Comparison of ENCODE assay signal across 14 cellular contexts in the genomic region with DNA sequence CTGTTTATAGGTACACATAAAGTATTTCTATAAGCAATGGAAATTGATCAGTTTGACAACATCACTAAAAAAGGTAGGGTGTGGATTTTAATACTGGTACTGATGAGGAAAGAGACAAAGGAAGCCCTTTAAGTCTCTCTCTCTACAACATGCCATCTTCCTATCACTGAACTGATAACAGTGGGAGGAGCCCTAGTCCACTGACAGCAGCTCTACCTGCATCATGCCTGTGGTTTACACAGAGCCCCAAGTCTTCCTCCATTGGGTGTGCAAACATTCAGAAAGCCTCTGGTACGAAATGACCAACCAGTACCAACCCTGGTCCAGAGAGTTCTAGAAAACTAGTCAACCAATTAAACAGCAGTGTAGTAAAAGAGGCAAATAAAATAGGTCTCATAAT. TPM values are rescaled to one million over a fixed set of nuclear protein-coding genes. Genes with fewer than 3 reads are reported as not detected.
DNase-seq lines count a peak whose midpoint lies in the region; ATAC-seq, FAIRE-seq and TF ChIP-seq lines count a peak whose summit lies in the region.
"Had no signal": no experiment of that assay in that cellular context is flagged by ENCODE, and none has a peak within 500 bp of the region (broad histone marks: within the 10 kb centered on the region; RNA-seq: fewer than 3 reads in every experiment).

No MANE protein-coding gene starts in this region.

- peaks cover 18% of the 10 kb centered on the region for H3K4me1 ChIP-seq in CD8-positive, alpha-beta memory T cell (ENCODE audit: insufficient read depth, low read length)
- no peaks in the 10 kb centered on the region for H3K4me1 ChIP-seq in small intestine (ENCODE audit: control insufficient read depth in 2 of 2, insufficient read depth in 1 of 2, low read depth in 1 of 2, low read length in 1 of 2)

- FAIRE-seq in small intestine (lab: Jason Lieb, UNC), result no peak

- 78 to 94% (median 88%) methylated on average over 1 of the region's 1 CpG for WGBS in small intestine, 3 donors

- H3K4me3 Mint-ChIP-seq in activated CD4-positive, alpha-beta memory T cell treated with anti-CD3 and anti-CD28 coated beads for 36 hours, result no peak overlapping the region
- no peak overlapping the region for H3K4me3 Mint-ChIP-seq in activated CD4-positive, alpha-beta memory T cell treated with anti-CD3 and anti-CD28 coated beads, Interleukin-2, amount 10 ng/mL, durations not matched to agents 7 days and 5 days
- H3K4me3 Mint-ChIP-seq in CD8-positive, alpha-beta memory T cell, result peak overlapping the region in 3 of 7 donors; percentile 2 to 18 (median 12)
- H3K4me3 Mint-ChIP-seq in activated naive CD8-positive, alpha-beta T cell treated with anti-CD3 and anti-CD28 coated beads, Interleukin-2, amount 10 ng/mL, durations not matched to agents 7 days and 5 days, result no peak overlapping the region
- H3K4me3 Mint-ChIP-seq: B cell had no signal

- H3K4me1 Mint-ChIP-seq in activated CD4-positive, alpha-beta memory T cell treated with anti-CD3 and anti-CD28 coated beads for 36 hours (ENCODE audit: low read depth), result peaks cover 62% of the 10 kb centered on the region
- H3K4me1 Mint-ChIP-seq in activated CD4-positive, alpha-beta memory T cell treated with anti-CD3 and anti-CD28 coated beads, Interleukin-2, amount 10 ng/mL, durations not matched to agents 7 days and 5 days, result peaks cover 12% of the 10 kb centered on the region
- H3K4me1 Mint-ChIP-seq in CD8-positive, alpha-beta memory T cell, result peaks cover 65 to 92% (median 88%) of the 10 kb centered on the region in 3 donors
- H3K4me1 Mint-ChIP-seq in activated naive CD8-positive, alpha-beta T cell treated with anti-CD3 and anti-CD28 coated beads, Interleukin-2, amount 10 ng/mL, durations not matched to agents 7 days and 5 days, result peaks cover 15% of the 10 kb centered on the region

- TF ChIP-seq CTCF in GM10248 (IDR thresholded peaks at IDR 0.05; ENCODE audit: control extremely low read depth, extremely low read depth, low read depth, missing control alignments), result no peak

- H3K36me3 Mint-ChIP-seq in activated CD4-positive, alpha-beta memory T cell treated with anti-CD3 and anti-CD28 coated beads for 36 hours, result peaks cover 5% of the 10 kb centered on the region
- H3K36me3 Mint-ChIP-seq in activated CD4-positive, alpha-beta memory T cell treated with anti-CD3 and anti-CD28 coated beads, Interleukin-2, amount 10 ng/mL, durations not matched to agents 7 days and 5 days (ENCODE audit: low read depth), result peaks cover 37% of the 10 kb centered on the region
- peaks cover 5 to 30% (median 9%) of the 10 kb centered on the region in 3 donors for H3K36me3 Mint-ChIP-seq in CD8-positive, alpha-beta memory T cell
- peaks cover 31% of the 10 kb centered on the region for H3K36me3 Mint-ChIP-seq in activated naive CD8-positive, alpha-beta T cell treated with anti-CD3 and anti-CD28 coated beads, Interleukin-2, amount 10 ng/mL, durations not matched to agents 7 days and 5 days

- H3K27ac ChIP-seq in CD8-positive, alpha-beta memory T cell (ENCODE audit: low read depth, low read length), result no peak overlapping the region
- H3K27ac ChIP-seq in small intestine (ENCODE audit: low read depth in 1 of 2, low read length in 1 of 2), result no peak overlapping the region

- H3K36me3 ChIP-seq in CD8-positive, alpha-beta memory T cell (ENCODE audit: insufficient read depth, low read length), result no peaks in the 10 kb centered on the region
- H3K36me3 ChIP-seq in small intestine (ENCODE audit: control insufficient read depth in 2 of 2, insufficient read depth in 2 of 2, low read length in 2 of 2), result no peaks in the 10 kb centered on the region

- CTCF ChIA-PET in activated CD4-positive, alpha-beta memory T cell treated with anti-CD3 and anti-CD28 coated beads for 36 hours (lab: Charles Lee), result no interaction called here
- CTCF ChIA-PET in activated CD4-positive, alpha-beta memory T cell treated with anti-CD3 and anti-CD28 coated beads, Interleukin-2, amount 10 ng/mL, durations not matched to agents 7 days and 5 days (lab: Charles Lee), result interaction anchor here (1.1 kb wide), 1 partner anchor 13 kb away, joined by 3 read pairs; no protein-coding TSS in a partner anchor
- CTCF ChIA-PET in CD8-positive, alpha-beta memory T cell (lab: Charles Lee), result interaction anchor here (1.4 kb wide), 1 partner anchor 18 kb away, joined by 3 read pairs; no protein-coding TSS in a partner anchor
- CTCF ChIA-PET in GM10248 (lab: Yijun Ruan, JAX), result interaction anchor here (1.6 kb wide), 1 partner anchor 10 kb away, joined by 6 read pairs; no protein-coding TSS in a partner anchor

- intact Hi-C loops in activated CD4-positive, alpha-beta memory T cell treated with anti-CD3 and anti-CD28 coated beads for 36 hours (cut with micrococcal nuclease), result no loop called here

- H3K9me3 ChIP-seq in CD8-positive, alpha-beta memory T cell (ENCODE audit: low read length), result no peaks in the 10 kb centered on the region
- H3K9me3 ChIP-seq in small intestine (ENCODE audit: control insufficient read depth, low read depth), result no peaks in the 10 kb centered on the region

- H3K27me3 Mint-ChIP-seq in activated CD4-positive, alpha-beta memory T cell treated with anti-CD3 and anti-CD28 coated beads for 36 hours, result no peaks in the 10 kb centered on the region
- H3K27me3 Mint-ChIP-seq in activated CD4-positive, alpha-beta memory T cell treated with anti-CD3 and anti-CD28 coated beads, Interleukin-2, amount 10 ng/mL, durations not matched to agents 7 days and 5 days, result no peaks in the 10 kb centered on the region
- no peaks in the 10 kb centered on the region for H3K27me3 Mint-ChIP-seq in CD8-positive, alpha-beta memory T cell
- no peaks in the 10 kb centered on the region for H3K27me3 Mint-ChIP-seq in activated naive CD8-positive, alpha-beta T cell treated with anti-CD3 and anti-CD28 coated beads, Interleukin-2, amount 10 ng/mL, durations not matched to agents 7 days and 5 days
- H3K27me3 Mint-ChIP-seq: B cell had no signal

- peak; percentile 33 for ATAC-seq in activated naive CD8-positive, alpha-beta T cell treated with anti-CD3 and anti-CD28 coated beads, Interleukin-2, amount 10 ng/mL, durations not matched to agents 7 days and 5 days (ENCODE audit: low read depth)
- no peak for ATAC-seq in GM21717 (IDR thresholded peaks at IDR 0.05; ENCODE audit: unreplicated experiment)

- H3K4me3 ChIP-seq in CD8-positive, alpha-beta memory T cell (ENCODE audit: low read length), result no peak overlapping the region
- H3K4me3 ChIP-seq in small intestine (ENCODE audit: low read depth in 1 of 2, low read length in 2 of 2), result no peak overlapping the region

- H3K27ac Mint-ChIP-seq in activated CD4-positive, alpha-beta memory T cell treated with anti-CD3 and anti-CD28 coated beads for 36 hours, result peak overlapping the region; percentile 38
- H3K27ac Mint-ChIP-seq in activated CD4-positive, alpha-beta memory T cell treated with anti-CD3 and anti-CD28 coated beads, Interleukin-2, amount 10 ng/mL, durations not matched to agents 7 days and 5 days, result no peak overlapping the region
- peak overlapping the region in 7 of 8 donors; percentile 2 to 84 (median 55) for H3K27ac Mint-ChIP-seq in CD8-positive, alpha-beta memory T cell
- no peak overlapping the region for H3K27ac Mint-ChIP-seq in activated naive CD8-positive, alpha-beta T cell treated with anti-CD3 and anti-CD28 coated beads, Interleukin-2, amount 10 ng/mL, durations not matched to agents 7 days and 5 days
- H3K27ac Mint-ChIP-seq: B cell had no signal

- H3K27me3 ChIP-seq in CD8-positive, alpha-beta memory T cell (ENCODE audit: insufficient read depth, low read length, poor library complexity, severe bottlenecking), result no peaks in the 10 kb centered on the region
- no peaks in the 10 kb centered on the region for H3K27me3 ChIP-seq in small intestine (ENCODE audit: control insufficient read depth in 2 of 2, insufficient read depth in 2 of 2, low read length in 2 of 2)

- DNase-seq in activated CD4-positive, alpha-beta memory T cell treated with anti-CD3 and anti-CD28 coated beads for 36 hours, result no peak
- no peak for DNase-seq in activated CD4-positive, alpha-beta memory T cell treated with anti-CD3 and anti-CD28 coated beads, Interleukin-2, amount 10 ng/mL, durations not matched to agents 7 days and 5 days
- no peak for DNase-seq in CD8-positive, alpha-beta memory T cell
- no peak for DNase-seq in activated naive CD8-positive, alpha-beta T cell treated with anti-CD3 and anti-CD28 coated beads, Interleukin-2, amount 10 ng/mL, durations not matched to agents 7 days and 5 days
- peak; percentile 17 for DNase-seq in small intestine
- no peak for DNase-seq in GM10248 (ENCODE audit: extremely low spot score)
- DNase-seq: DMS79, IMR-90, NCI-H1417 treated with DMSO at 0.1 percent for 48 hours, NCI-H187 treated with DMSO at 0.1 percent for 48 hours, NCI-H2227 treated with DMSO at 0.1 percent for 48 hours, NCI-H524 had no signal

- no peaks in the 10 kb centered on the region for H3K9me3 Mint-ChIP-seq in activated CD4-positive, alpha-beta memory T cell treated with anti-CD3 and anti-CD28 coated beads for 36 hours
- peaks cover 5% of the 10 kb centered on the region for H3K9me3 Mint-ChIP-seq in activated CD4-positive, alpha-beta memory T cell treated with anti-CD3 and anti-CD28 coated beads, Interleukin-2, amount 10 ng/mL, durations not matched to agents 7 days and 5 days
- no peaks in the 10 kb centered on the region for H3K9me3 Mint-ChIP-seq in CD8-positive, alpha-beta memory T cell
- peaks cover 7% of the 10 kb centered on the region for H3K9me3 Mint-ChIP-seq in activated naive CD8-positive, alpha-beta T cell treated with anti-CD3 and anti-CD28 coated beads, Interleukin-2, amount 10 ng/mL, durations not matched to agents 7 days and 5 days

- POLR2A ChIA-PET in activated CD4-positive, alpha-beta memory T cell treated with anti-CD3 and anti-CD28 coated beads for 36 hours (lab: Charles Lee), result interaction anchor here (0.8 kb wide), 1 partner anchor 10 kb away, joined by 4 read pairs; no protein-coding TSS in a partner anchor
- POLR2A ChIA-PET in activated CD4-positive, alpha-beta memory T cell treated with anti-CD3 and anti-CD28 coated beads, Interleukin-2, amount 10 ng/mL, durations not matched to agents 7 days and 5 days (lab: Charles Lee), result interaction anchor here (1.3 kb wide), 1 partner anchor 11 kb away, joined by 3 read pairs; no protein-coding TSS in a partner anchor
- POLR2A ChIA-PET in CD8-positive, alpha-beta memory T cell (lab: Charles Lee), result no interaction called here
- POLR2A ChIA-PET in activated naive CD8-positive, alpha-beta T cell treated with anti-CD3 and anti-CD28 coated beads, Interleukin-2, amount 10 ng/mL, durations not matched to agents 7 days and 5 days (lab: Charles Lee), result no interaction called here
- POLR2A ChIA-PET in GM10248 (lab: Yijun Ruan, JAX), result no interaction called here

RNA-seq across cellular contexts. Expression of a gene that starts 53.4 kb away (rescaled TPM):
- total RNA-seq in activated CD4-positive, alpha-beta memory T cell treated with anti-CD3 and anti-CD28 coated beads for 36 hours, result 10 to 100 TPM; 24.5 to 25.5 TPM
- 10 to 100 TPM; 32.7 to 33.5 TPM for total RNA-seq in activated CD4-positive, alpha-beta memory T cell treated with anti-CD3 and anti-CD28 coated beads, Interleukin-2, amount 10 ng/mL, durations not matched to agents 7 days and 5 days
- total RNA-seq in CD8-positive, alpha-beta memory T cell, result 10 to 100 TPM; 28.6 to 29.1 TPM
- polyA plus RNA-seq in CD8-positive, alpha-beta memory T cell, result 33.6 TPM
- 10 to 100 TPM; 43.9 to 50.5 TPM for total RNA-seq in activated naive CD8-positive, alpha-beta T cell treated with anti-CD3 and anti-CD28 coated beads, Interleukin-2, amount 10 ng/mL, durations not matched to agents 7 days and 5 days
- 1 to 10 TPM in 1 of 3 donors, under 1 TPM in 2; 0.45 to 1.0 (median 0.54) TPM for polyA plus RNA-seq in small intestine

Comparison
In these comparisons a context has a peak if more than half of its experiments do, and no peak if none do; other contexts are left out.
1. H3K27ac Mint-ChIP-seq: peak in activated CD4-positive, alpha-beta memory T cell treated with anti-CD3 and anti-CD28 coated beads for 36 hours (single experiment) and CD8-positive, alpha-beta memory T cell (7 of 8); none in activated CD4-positive, alpha-beta memory T cell treated with anti-CD3 and anti-CD28 coated beads, Interleukin-2, amount 10 ng/mL, durations not matched to agents 7 days and 5 days (single experiment) and activated naive CD8-positive, alpha-beta T cell treated with anti-CD3 and anti-CD28 coated beads, Interleukin-2, amount 10 ng/mL, durations not matched to agents 7 days and 5 days (single experiment).
2. POLR2A ChIA-PET loops: an anchor here in activated CD4-positive, alpha-beta memory T cell treated with anti-CD3 and anti-CD28 coated beads for 36 hours (0.8 kb wide) and activated CD4-positive, alpha-beta memory T cell treated with anti-CD3 and anti-CD28 coated beads, Interleukin-2, amount 10 ng/mL, durations not matched to agents 7 days and 5 days (1.3 kb wide); none called in CD8-positive, alpha-beta memory T cell, activated naive CD8-positive, alpha-beta T cell treated with anti-CD3 and anti-CD28 coated beads, Interleukin-2, amount 10 ng/mL, durations not matched to agents 7 days and 5 days and GM10248.